8 cellular contexts compared by ENCODE assay signal in genomic region chr2:74548919-74549684, GRCh38. TPM values are rescaled to one million over a fixed set of nuclear protein-coding genes. Genes with fewer than 3 reads are reported as not detected.
DNase-seq lines count a peak whose midpoint lies in the region; TF ChIP-seq lines count a peak whose summit lies in the region.

No MANE protein-coding gene starts in this region.

- peak overlapping the region; percentile 50 for H3K4me3 ChIP-seq in WI38 (ENCODE audit: low read depth, low read length)
- H3K4me3 ChIP-seq in fibroblast of the aortic adventitia (ENCODE audit: low read depth, low read length): peak overlapping the region; percentile 62

- peak overlapping the region; percentile 85 for H3K4me3 Mint-ChIP-seq in neural crest cell

- TF ChIP-seq CTCF in 22Rv1 (IDR thresholded peaks at IDR 0.05) (0 out of 2 replicates have a peak, but pooled peaks have one; percentile 4), WI38 (IDR thresholded peaks at IDR 0.05; ENCODE audit: low read depth, low read length) (no peak), fibroblast of the aortic adventitia (IDR thresholded peaks at IDR 0.05; ENCODE audit: insufficient read depth, low read length) (no peak), neural crest cell (conservative IDR thresholded peaks at IDR 0.05) (no peak)

- no peak overlapping the region for H3K27ac Mint-ChIP-seq in neural crest cell (ENCODE audit: unreplicated experiment)

- peaks cover 9% of the 10 kb centered on the region for H3K27me3 Mint-ChIP-seq in neural crest cell (ENCODE audit: low read depth)

- DNase-seq in GM03348 (ENCODE audit: low spot score) (peak; percentile 91), LHCN-M2 (ENCODE audit: low read depth) (peak; percentile 47), fibroblast of the aortic adventitia (ENCODE audit: low read depth) (no peak), neural crest cell (ENCODE audit: low read depth, low spot score) (peak; percentile 36), GM19240 (ENCODE audit: insufficient read length, low spot score) (no peak), midbrain (lab: John Stamatoyannopoulos, UW) (no peak)

- H3K36me3 Mint-ChIP-seq in neural crest cell (ENCODE audit: low read depth): peaks cover 9% of the 10 kb centered on the region

- peak overlapping the region; percentile 87 for H3K27ac ChIP-seq in 22Rv1

- H3K9me3 Mint-ChIP-seq in neural crest cell: no peaks in the 10 kb centered on the region

- peaks cover 47% of the 10 kb centered on the region for H3K4me1 Mint-ChIP-seq in neural crest cell

RNA-seq across cellular contexts. Expression of gene LOXL3, which starts 4.6 kb away (rescaled TPM):
- total RNA-seq in LHCN-M2 (2014; rRNA removed) (9.9 and 11.7 TPM in 2 replicates), fibroblast of the aortic adventitia (ENCODE audit: low replicate concordance) (11.9 and 18.5 TPM in 2 replicates), neural crest cell (28.3 and 30.2 TPM in 2 replicates)
- 9.5 TPM for polyA plus RNA-seq in LHCN-M2 (2012)

RNA-seq across cellular contexts. Expression of gene DOK1, which starts 5.4 kb away (rescaled TPM):
- 25.1 and 33.5 TPM in 2 replicates for total RNA-seq in LHCN-M2 (2014; rRNA removed)
- polyA plus RNA-seq in LHCN-M2 (2012): 34.5 TPM
- total RNA-seq in fibroblast of the aortic adventitia (ENCODE audit: low replicate concordance): 11.4 and 36.9 TPM in 2 replicates
- 22.4 TPM in 2 replicates for total RNA-seq in neural crest cell

RNA-seq across cellular contexts. Expression of gene HTRA2, which starts 19.4 kb away (rescaled TPM):
- total RNA-seq in LHCN-M2 (2014; rRNA removed) (40.9 and 43.2 TPM in 2 replicates), fibroblast of the aortic adventitia (ENCODE audit: low replicate concordance) (27.1 and 32.9 TPM in 2 replicates), neural crest cell (44.7 and 45.4 TPM in 2 replicates)
- 41.4 TPM for polyA plus RNA-seq in LHCN-M2 (2012)

RNA-seq across cellular contexts. Expression of gene AUP1, which starts 19.6 kb away (rescaled TPM):
- 140 TPM in 2 replicates for total RNA-seq in LHCN-M2 (2014; rRNA removed)
- polyA plus RNA-seq in LHCN-M2 (2012): 84.0 TPM
- total RNA-seq in fibroblast of the aortic adventitia (ENCODE audit: low replicate concordance): 18.1 and 88.0 TPM in 2 replicates
- 110 and 113 TPM in 2 replicates for total RNA-seq in neural crest cell

RNA-seq across cellular contexts. Expression of gene DQX1, which starts 23.1 kb away (rescaled TPM):
- not detected in 2 replicates for total RNA-seq in LHCN-M2 (2014; rRNA removed)
- not detected for polyA plus RNA-seq in LHCN-M2 (2012)
- 0.27 TPM in 1 of 2 replicates, not detected in the other for total RNA-seq in fibroblast of the aortic adventitia (ENCODE audit: low replicate concordance)
- total RNA-seq in neural crest cell: 0.49 and 0.77 TPM in 2 replicates

Comparison
In these comparisons a context has a peak if more than half of its experiments do, and no peak if none do; other contexts are left out.
1. DNase-seq: peak in GM03348 (single experiment), LHCN-M2 (single experiment) and neural crest cell (single experiment); none in fibroblast of the aortic adventitia (single experiment), GM19240 (single experiment) and midbrain (single experiment).